Comparison of ENCODE assay signal across 11 cellular contexts in genomic region chr1:109919271-109919670, GRCh38.
"Had no signal": no experiment of that assay in that cellular context is flagged by ENCODE, and none has a peak within 500 bp of the region (broad histone marks: within the 10 kb centered on the region; RNA-seq: fewer than 3 reads in every experiment).

No MANE protein-coding gene starts in this region.

- H3K9me3 Mint-ChIP-seq: activated naive CD8-positive, alpha-beta T cell treated with anti-CD3 and anti-CD28 coated beads, Interleukin-2, amount 50 U/mL, for 24 hours; activated T-cell treated with anti-CD3 and anti-CD28 coated beads, Interleukin-2, amount 50 U/mL, for 4 hours had no signal

- ATAC-seq: activated naive CD8-positive, alpha-beta T cell treated with anti-CD3 and anti-CD28 coated beads, Interleukin-2, amount 50 U/mL, for 24 hours; activated T-cell treated with anti-CD3 and anti-CD28 coated beads, Interleukin-2, amount 50 U/mL, for 4 hours; gastrocnemius medialis; heart right ventricle; left ventricle myocardium superior; pancreas had no signal

- H3K4me1 Mint-ChIP-seq: activated naive CD8-positive, alpha-beta T cell treated with anti-CD3 and anti-CD28 coated beads, Interleukin-2, amount 50 U/mL, for 24 hours had no signal

- H3K27me3 ChIP-seq: cardiac muscle cell, gastrocnemius medialis, heart right ventricle, pancreas had no signal

- H3K4me3 Mint-ChIP-seq: activated naive CD8-positive, alpha-beta T cell treated with anti-CD3 and anti-CD28 coated beads, Interleukin-2, amount 50 U/mL, for 24 hours; activated T-cell treated with anti-CD3 and anti-CD28 coated beads, Interleukin-2, amount 50 U/mL, for 4 hours had no signal

- H3K4me3 ChIP-seq: cardiac muscle cell, gastrocnemius medialis, heart right ventricle, pancreas, skin epidermis had no signal

- H3K4me1 ChIP-seq: pancreas had no signal

- H3K9me3 ChIP-seq: gastrocnemius medialis, heart right ventricle, pancreas had no signal

- H3K27me3 Mint-ChIP-seq: activated naive CD8-positive, alpha-beta T cell treated with anti-CD3 and anti-CD28 coated beads, Interleukin-2, amount 50 U/mL, for 24 hours had no signal

- DNase-seq: activated CD4-positive, CD25-positive, alpha-beta regulatory T cell; activated naive CD4-positive, alpha-beta T cell; activated naive CD8-positive, alpha-beta T cell treated with anti-CD3 and anti-CD28 coated beads, Interleukin-2, amount 50 U/mL, for 24 hours; activated T-cell treated with anti-CD3 and anti-CD28 coated beads, Interleukin-2, amount 50 U/mL, for 4 hours; gastrocnemius medialis; heart right ventricle; left ventricle myocardium superior; T-helper 2 cell had no signal

- H3K27ac ChIP-seq: cardiac muscle cell, gastrocnemius medialis, heart right ventricle, pancreas, skin epidermis had no signal
